1 cellular context compared by ENCODE assay signal in genomic region chr2:49261791-49262190, GRCh38.
TF ChIP-seq lines count a peak whose summit lies in the region.

No MANE protein-coding gene starts in this region.

TF ChIP-seq in GM23338, 12 proteins besides CTCF, POLR2A, EP300 and RAD21 (continued from another document):
- TF ChIP-seq, protein P1, sequence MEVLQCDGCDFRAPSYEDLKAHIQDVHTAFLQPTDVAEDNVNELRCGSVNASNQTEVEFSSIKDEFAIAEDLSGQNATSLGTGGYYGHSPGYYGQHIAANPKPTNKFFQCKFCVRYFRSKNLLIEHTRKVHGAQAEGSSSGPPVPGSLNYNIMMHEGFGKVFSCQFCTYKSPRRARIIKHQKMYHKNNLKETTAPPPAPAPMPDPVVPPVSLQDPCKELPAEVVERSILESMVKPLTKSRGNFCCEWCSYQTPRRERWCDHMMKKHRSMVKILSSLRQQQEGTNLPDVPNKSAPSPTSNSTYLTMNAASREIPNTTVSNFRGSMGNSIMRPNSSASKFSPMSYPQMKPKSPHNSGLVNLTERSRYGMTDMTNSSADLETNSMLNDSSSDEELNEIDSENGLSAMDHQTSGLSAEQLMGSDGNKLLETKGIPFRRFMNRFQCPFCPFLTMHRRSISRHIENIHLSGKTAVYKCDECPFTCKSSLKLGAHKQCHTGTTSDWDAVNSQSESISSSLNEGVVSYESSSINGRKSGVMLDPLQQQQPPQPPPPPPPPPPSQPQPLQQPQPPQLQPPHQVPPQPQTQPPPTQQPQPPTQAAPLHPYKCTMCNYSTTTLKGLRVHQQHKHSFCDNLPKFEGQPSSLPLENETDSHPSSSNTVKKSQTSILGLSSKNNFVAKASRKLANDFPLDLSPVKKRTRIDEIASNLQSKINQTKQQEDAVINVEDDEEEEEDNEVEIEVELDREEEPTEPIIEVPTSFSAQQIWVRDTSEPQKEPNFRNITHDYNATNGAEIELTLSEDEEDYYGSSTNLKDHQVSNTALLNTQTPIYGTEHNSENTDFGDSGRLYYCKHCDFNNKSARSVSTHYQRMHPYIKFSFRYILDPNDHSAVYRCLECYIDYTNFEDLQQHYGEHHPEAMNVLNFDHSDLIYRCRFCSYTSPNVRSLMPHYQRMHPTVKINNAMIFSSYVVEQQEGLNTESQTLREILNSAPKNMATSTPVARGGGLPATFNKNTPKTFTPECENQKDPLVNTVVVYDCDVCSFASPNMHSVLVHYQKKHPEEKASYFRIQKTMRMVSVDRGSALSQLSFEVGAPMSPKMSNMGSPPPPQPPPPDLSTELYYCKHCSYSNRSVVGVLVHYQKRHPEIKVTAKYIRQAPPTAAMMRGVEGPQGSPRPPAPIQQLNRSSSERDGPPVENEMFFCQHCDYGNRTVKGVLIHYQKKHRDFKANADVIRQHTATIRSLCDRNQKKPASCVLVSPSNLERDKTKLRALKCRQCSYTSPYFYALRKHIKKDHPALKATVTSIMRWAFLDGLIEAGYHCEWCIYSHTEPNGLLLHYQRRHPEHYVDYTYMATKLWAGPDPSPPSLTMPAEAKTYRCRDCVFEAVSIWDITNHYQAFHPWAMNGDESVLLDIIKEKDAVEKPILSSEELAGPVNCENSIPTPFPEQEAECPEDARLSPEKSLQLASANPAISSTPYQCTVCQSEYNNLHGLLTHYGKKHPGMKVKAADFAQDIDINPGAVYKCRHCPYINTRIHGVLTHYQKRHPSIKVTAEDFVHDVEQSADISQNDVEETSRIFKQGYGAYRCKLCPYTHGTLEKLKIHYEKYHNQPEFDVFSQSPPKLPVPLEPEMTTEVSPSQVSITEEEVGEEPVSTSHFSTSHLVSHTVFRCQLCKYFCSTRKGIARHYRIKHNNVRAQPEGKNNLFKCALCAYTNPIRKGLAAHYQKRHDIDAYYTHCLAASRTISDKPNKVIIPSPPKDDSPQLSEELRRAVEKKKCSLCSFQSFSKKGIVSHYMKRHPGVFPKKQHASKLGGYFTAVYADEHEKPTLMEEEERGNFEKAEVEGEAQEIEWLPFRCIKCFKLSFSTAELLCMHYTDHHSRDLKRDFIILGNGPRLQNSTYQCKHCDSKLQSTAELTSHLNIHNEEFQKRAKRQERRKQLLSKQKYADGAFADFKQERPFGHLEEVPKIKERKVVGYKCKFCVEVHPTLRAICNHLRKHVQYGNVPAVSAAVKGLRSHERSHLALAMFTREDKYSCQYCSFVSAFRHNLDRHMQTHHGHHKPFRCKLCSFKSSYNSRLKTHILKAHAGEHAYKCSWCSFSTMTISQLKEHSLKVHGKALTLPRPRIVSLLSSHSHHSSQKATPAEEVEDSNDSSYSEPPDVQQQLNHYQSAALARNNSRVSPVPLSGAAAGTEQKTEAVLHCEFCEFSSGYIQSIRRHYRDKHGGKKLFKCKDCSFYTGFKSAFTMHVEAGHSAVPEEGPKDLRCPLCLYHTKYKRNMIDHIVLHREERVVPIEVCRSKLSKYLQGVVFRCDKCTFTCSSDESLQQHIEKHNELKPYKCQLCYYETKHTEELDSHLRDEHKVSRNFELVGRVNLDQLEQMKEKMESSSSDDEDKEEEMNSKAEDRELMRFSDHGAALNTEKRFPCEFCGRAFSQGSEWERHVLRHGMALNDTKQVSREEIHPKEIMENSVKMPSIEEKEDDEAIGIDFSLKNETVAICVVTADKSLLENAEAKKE (CRISPR knock-in tag; IDR thresholded peaks at IDR 0.05): no peak
- TF ChIP-seq POLR2AphosphoS5 (IDR thresholded peaks at IDR 0.05; ENCODE audit: low read depth) (no peak), JUNB (IDR thresholded peaks at IDR 0.05; ENCODE audit: unreplicated experiment) (no peak), EZH2phosphoT487 (IDR thresholded peaks at IDR 0.05; ENCODE audit: unreplicated experiment) (no peak), EZH2 (IDR thresholded peaks at IDR 0.05; ENCODE audit: low read depth, unreplicated experiment) (no peak), ZNF114 (CRISPR knock-in tag; IDR thresholded peaks at IDR 0.05) (no peak), NANOG (IDR thresholded peaks at IDR 0.05; ENCODE audit: borderline replicate concordance) (no peak)
